In the genomic region with DNA sequence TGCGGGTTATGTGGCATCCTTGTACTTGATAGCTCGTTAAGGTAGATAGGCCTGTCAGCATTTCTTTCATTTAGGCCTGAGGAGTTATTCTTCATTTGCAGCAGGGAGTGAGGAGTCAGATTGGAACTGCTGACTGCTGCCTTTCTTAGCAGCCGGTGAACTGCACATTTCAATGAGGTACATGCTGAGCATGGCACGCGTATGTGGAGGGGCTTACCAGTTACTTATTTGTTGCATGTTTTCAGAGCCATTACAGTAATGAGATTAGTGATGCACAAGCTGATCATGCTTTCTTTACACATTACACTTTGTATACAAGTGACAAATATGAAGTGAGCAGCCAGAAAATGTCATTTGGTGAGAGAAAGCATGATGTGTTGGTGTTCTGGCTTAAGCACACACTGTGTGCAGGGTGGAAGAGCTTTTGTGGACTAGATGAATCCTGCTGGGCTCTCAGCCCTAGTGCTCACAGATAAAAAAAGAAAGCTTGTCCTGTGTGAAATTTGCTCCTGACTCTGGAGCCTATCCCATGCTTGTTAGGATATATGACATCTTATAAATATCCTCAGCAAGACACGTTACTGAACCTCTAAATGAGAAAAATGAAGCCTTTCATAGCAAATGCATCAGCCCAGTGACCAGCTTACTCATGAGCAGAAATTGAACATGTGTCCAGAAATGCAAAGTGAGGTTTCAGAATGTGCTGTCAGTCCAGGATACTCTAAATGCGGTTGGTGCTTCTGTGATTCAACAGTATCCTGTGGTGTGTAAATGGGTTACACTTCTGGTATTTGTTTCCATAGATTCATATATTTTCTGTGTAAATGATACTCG, we compare ENCODE assay signal across 21 cellular contexts.
DNase-seq lines count a peak whose midpoint lies in the region; ATAC-seq, FAIRE-seq and TF ChIP-seq lines count a peak whose summit lies in the region.
"Had no signal": no experiment of that assay in that cellular context is flagged by ENCODE, and none has a peak within 500 bp of the region (broad histone marks: within the 10 kb centered on the region; RNA-seq: fewer than 3 reads in every experiment).

No MANE protein-coding gene starts in this region.

- ATAC-seq in left ventricle myocardium superior (peak; percentile 24), HG03432 (IDR thresholded peaks at IDR 0.05; ENCODE audit: unreplicated experiment) (peak; percentile 96), GM18868 (IDR thresholded peaks at IDR 0.05; ENCODE audit: unreplicated experiment) (no peak), right lobe of liver (no peak)
- ATAC-seq: A549; CD8-positive, alpha-beta T cell had no signal

- H4K8ac ChIP-seq in neuronal stem cell (ENCODE audit: low read depth, low read length): no peak overlapping the region

- FAIRE-seq in H54 (lab: Jason Lieb, UNC): peak; percentile 41
- FAIRE-seq: A549, colon had no signal

- intact Hi-C loops in left ventricle myocardium superior (cut with micrococcal nuclease): no loop called here
- intact Hi-C loops in cardiac septum (cut with DNase I): no loop called here
- intact Hi-C loops in right lobe of liver (cut with DNase I): no loop called here

- H3K36me3 ChIP-seq in neuronal stem cell (replicated peaks in 1 of 2; ENCODE audit: control insufficient read depth in 2 of 2, insufficient read depth in 2 of 2, low read length in 2 of 2) (no peaks in the 10 kb centered on the region), right lobe of liver (no peaks in the 10 kb centered on the region)
- H3K36me3 ChIP-seq: sigmoid colon, transverse colon had no signal

- TF ChIP-seq POLR2A in H54 (IDR thresholded peaks at IDR 0.05; ENCODE audit: low read depth, low read length) (no peak), right lobe of liver (IDR thresholded peaks at IDR 0.05) (no peak)

- no peak overlapping the region for H3K4me3 ChIP-seq in neuronal stem cell (ENCODE audit: low read length in 2 of 2)
- H3K4me3 ChIP-seq in right lobe of liver: no peak overlapping the region
- H3K4me3 ChIP-seq: A549, PC-9, sigmoid colon, transverse colon had no signal

- H3K27ac ChIP-seq in neuronal stem cell (replicated peaks; ENCODE audit: low read length) (no peak overlapping the region), right lobe of liver (no peak overlapping the region)
- H3K27ac ChIP-seq: A549, PC-9, sigmoid colon, transverse colon had no signal

- H3K79me1 ChIP-seq in neuronal stem cell (ENCODE audit: low read depth, low read length): no peaks in the 10 kb centered on the region

- no peak overlapping the region for H3K23ac ChIP-seq in neuronal stem cell (ENCODE audit: low read depth, low read length, poor library complexity)

- H3K9me3 ChIP-seq in neuronal stem cell (replicated peaks in 1 of 2; ENCODE audit: control insufficient read depth in 2 of 2, insufficient read depth in 1 of 2, low read depth in 1 of 2, low read length in 2 of 2): no peaks in the 10 kb centered on the region
- H3K9me3 ChIP-seq in right lobe of liver: no peaks in the 10 kb centered on the region
- H3K9me3 ChIP-seq: A549, sigmoid colon, transverse colon had no signal

- no CpG with 5 or more reads among the region's 8 CpGs for WGBS in neuronal stem cell (ENCODE audit: extremely low coverage in 2 of 2, insufficient read length in 2 of 2, insufficient replicate concordance in 1 of 2), 2 donors
- WGBS in right lobe of liver (ENCODE audit: insufficient coverage, low coverage, low lambda C conversion rate, missing lambda C conversion rate): 81% methylated on average over 8 of the region's 8 CpGs

- peaks cover 7 to 11% of the 10 kb centered on the region in 2 donors for H3K4me1 ChIP-seq in neuronal stem cell (ENCODE audit: control insufficient read depth in 2 of 2, insufficient read depth in 1 of 2, low read depth in 1 of 2, low read length in 2 of 2)
- H3K4me1 ChIP-seq in right lobe of liver: no peaks in the 10 kb centered on the region
- H3K4me1 ChIP-seq: A549, sigmoid colon, transverse colon had no signal

- no peak for DNase-seq in left ventricle myocardium superior
- no peak for DNase-seq in cardiac septum (ENCODE audit: low spot score)
- DNase-seq in H54 (ENCODE audit: insufficient read length, low spot score): no peak
- peak; percentile 33 for DNase-seq in neuronal stem cell (ENCODE audit: low spot score)
- DNase-seq in NCI-H187 (lab: John Stamatoyannopoulos, UW): no peak
- DNase-seq in right lobe of liver: no peak
- DNase-seq: activated effector memory CD4-positive, alpha-beta T cell treated with Interleukin-2 at 50 U/mL for 16 hours; anterior cingulate cortex; CD8-positive, alpha-beta T cell; HFFc6; Kasumi-1; mesenchymal stem cell; NCI-H1417 treated with DMSO at 0.1 percent for 48 hours; PC-9; sigmoid colon; stimulated activated CD4-positive, alpha-beta T cell treated with anti-CD3 and anti-CD28 coated beads, Interleukin-4, amount 100 ng/mL, for 1 hour; transverse colon had no signal

- H2AFZ ChIP-seq in neuronal stem cell (ENCODE audit: low read length): peak overlapping the region; percentile 19
- H2AFZ ChIP-seq: PC-9 had no signal

- H3K4me2 ChIP-seq in neuronal stem cell (ENCODE audit: insufficient read depth, low read length, poor library complexity, severe bottlenecking): no peak overlapping the region
- H3K4me2 ChIP-seq: A549, PC-9 had no signal

- no peak overlapping the region for H3K14ac ChIP-seq in neuronal stem cell (ENCODE audit: low read length)

- no peak overlapping the region for H2BK5ac ChIP-seq in neuronal stem cell (ENCODE audit: low read length)

- H3K4ac ChIP-seq in neuronal stem cell (ENCODE audit: low read length): no peak overlapping the region

- H2AK5ac ChIP-seq in neuronal stem cell (ENCODE audit: low read depth, low read length): no peak overlapping the region

- H3K27me3 ChIP-seq in neuronal stem cell (ENCODE audit: control insufficient read depth in 3 of 3, insufficient read depth in 3 of 3, low read depth in 1 of 3, low read length in 3 of 3): peaks cover 0 to 2% (median 0%) of the 10 kb centered on the region in 3 experiments
- no peaks in the 10 kb centered on the region for H3K27me3 ChIP-seq in right lobe of liver
- H3K27me3 ChIP-seq: sigmoid colon, transverse colon had no signal

- no peak overlapping the region for H3K9ac ChIP-seq in neuronal stem cell (ENCODE audit: low read depth, low read length, poor library complexity)

- H4K91ac ChIP-seq in neuronal stem cell (ENCODE audit: low read depth, low read length, poor library complexity): no peak overlapping the region

- H3K18ac ChIP-seq in neuronal stem cell (ENCODE audit: low read length): no peak overlapping the region

- H2BK12ac ChIP-seq in neuronal stem cell (ENCODE audit: low read length): no peak overlapping the region

- no peak overlapping the region for H2BK120ac ChIP-seq in neuronal stem cell (ENCODE audit: low read depth, low read length)

- TF ChIP-seq CTCF in right lobe of liver (IDR thresholded peaks at IDR 0.05): no peak

- no peak overlapping the region for H2BK15ac ChIP-seq in neuronal stem cell (ENCODE audit: low read length)

Comparison
In these comparisons a context has a peak if more than half of its experiments do, and no peak if none do; other contexts are left out.
1. ATAC-seq: peak in left ventricle myocardium superior (single experiment) and HG03432 (single experiment); none in GM18868 (single experiment) and right lobe of liver (0 of 4).